In the genomic region with DNA sequence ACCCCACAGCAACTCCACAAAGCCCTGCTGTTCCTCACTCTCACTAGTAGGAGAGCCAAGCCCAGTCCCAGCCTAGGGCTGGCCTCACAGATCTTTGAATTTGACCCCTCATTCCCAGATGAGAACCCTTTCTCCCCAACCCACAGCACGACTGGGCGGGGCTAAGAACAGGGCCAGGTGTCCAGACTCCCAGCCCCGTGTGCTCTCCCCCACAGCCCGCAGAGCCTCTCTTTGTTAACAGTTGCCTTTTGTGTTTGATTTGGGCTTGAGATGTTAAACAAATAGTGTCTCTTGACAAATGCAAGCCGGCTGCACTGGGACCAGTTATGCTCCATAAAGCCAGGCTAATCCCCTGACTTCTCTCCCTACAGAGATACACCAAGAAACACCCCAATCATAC, we compare ENCODE assay signal across 22 cellular contexts. TPM values are rescaled to one million over a fixed set of nuclear protein-coding genes. Genes with fewer than 3 reads are reported as not detected.
DNase-seq lines count a peak whose midpoint lies in the region; FAIRE-seq and TF ChIP-seq lines count a peak whose summit lies in the region.
"Had no signal": no experiment of that assay in that cellular context is flagged by ENCODE, and none has a peak within 500 bp of the region (broad histone marks: within the 10 kb centered on the region; RNA-seq: fewer than 3 reads in every experiment).

No MANE protein-coding gene starts in this region.

- H3K9ac ChIP-seq in kidney (ENCODE audit: low read length in 2 of 2): no peak overlapping the region

- H3K4me1 ChIP-seq in kidney (ENCODE audit: control insufficient read depth in 1 of 2, insufficient read depth in 1 of 2, low read depth in 1 of 2, low read length in 2 of 2): peaks cover 5 to 6% of the 10 kb centered on the region in 2 donors

- DNase-seq in DMS79 (lab: John Stamatoyannopoulos, UW) (peak; percentile 86), NCI-H187 treated with DMSO at 0.1 percent for 48 hours (lab: John Stamatoyannopoulos, UW) (peak; percentile 89), NCI-H774 (lab: John Stamatoyannopoulos, UW) (peak; percentile 94), posterior vena cava (ENCODE audit: low spot score) (peak; percentile 46), middle frontal gyrus (ENCODE audit: extremely low spot score, low spot score) (no peak), kidney (no peak)
- no peak for DNase-seq in activated CD4-positive, alpha-beta T cell treated with anti-CD3 and anti-CD28 coated beads, Interleukin-2, amount 50 U/mL, for 4 hours
- DNase-seq: activated CD4-positive, alpha-beta memory T cell treated with anti-CD3 and anti-CD28 coated beads for 36 hours; activated naive CD4-positive, alpha-beta T cell treated with anti-CD3 and anti-CD28 coated beads for 36 hours; activated T-cell treated with anti-CD3 and anti-CD28 coated beads, Interleukin-2, amount 50 U/mL, for 24 hours; AML-193; anterior cingulate cortex; Kasumi-1; left ventricle myocardium inferior; mucosa of descending colon; stimulated activated CD4-positive, alpha-beta T cell treated with anti-CD3 and anti-CD28 coated beads, Interleukin-2, amount 100 ng/mL, for 48 hours; uterus had no signal

- no peak for FAIRE-seq in kidney (lab: Jason Lieb, UNC)
- FAIRE-seq: D721Med had no signal

- no peak overlapping the region for H3K27ac ChIP-seq in kidney (ENCODE audit: low read depth in 2 of 2, low read length in 2 of 2)
- H3K27ac ChIP-seq: left ventricle myocardium inferior, RWPE1, uterus had no signal

- no peak for TF ChIP-seq CTCF in kidney (IDR thresholded peaks at IDR 0.05; ENCODE audit: borderline replicate concordance, extremely low read depth, insufficient read depth)

- intact Hi-C loops in posterior vena cava (cut with DNase I): loop anchor here in 1 of 2 donors (5.0 kb wide), 1 partner anchor 40 kb away; no protein-coding TSS in a partner anchor
- intact Hi-C loops in kidney (cut with DNase I): no loop called here

- no peaks in the 10 kb centered on the region for H3K36me3 ChIP-seq in kidney (ENCODE audit: control insufficient read depth in 1 of 2, insufficient read depth in 2 of 2, low read length in 2 of 2)
- H3K36me3 ChIP-seq: left ventricle myocardium inferior, uterus had no signal

- no peak overlapping the region for H3K4me3 ChIP-seq in kidney (ENCODE audit: low read length in 2 of 2)
- H3K4me3 ChIP-seq: left ventricle myocardium inferior, mucosa of descending colon, uterus had no signal

- H3K9me3 ChIP-seq in kidney (ENCODE audit: control insufficient read depth in 1 of 2, low read length in 2 of 2): no peaks in the 10 kb centered on the region
- H3K9me3 ChIP-seq: left ventricle myocardium inferior, mucosa of descending colon, uterus had no signal

RNA-seq across cellular contexts. Expression of gene KCNK3, which starts 4.7 kb away (rescaled TPM):
- total RNA-seq in posterior vena cava: 10 to 100 TPM; 13.1 to 24.4 TPM
- total RNA-seq in kidney: 8.1 TPM
- polyA plus RNA-seq in kidney (ENCODE audit: insufficient read depth, low read depth, low replicate concordance): 2.1 TPM
- total RNA-seq: activated CD4-positive, alpha-beta memory T cell treated with anti-CD3 and anti-CD28 coated beads for 36 hours; activated naive CD4-positive, alpha-beta T cell treated with anti-CD3 and anti-CD28 coated beads for 36 hours; osteoblast had no signal

RNA-seq across cellular contexts. Expression of gene CIB4, which starts 46.6 kb away (rescaled TPM):
- not detected for total RNA-seq in posterior vena cava
- not detected for total RNA-seq in kidney
- not detected for polyA plus RNA-seq in kidney (ENCODE audit: insufficient read depth, low read depth, low replicate concordance)
- total RNA-seq: activated CD4-positive, alpha-beta memory T cell treated with anti-CD3 and anti-CD28 coated beads for 36 hours; activated naive CD4-positive, alpha-beta T cell treated with anti-CD3 and anti-CD28 coated beads for 36 hours; esophagus mucosa; glomerular endothelial cell; left ventricle myocardium inferior; osteoblast had no signal

Comparison
In these comparisons a context has a peak if more than half of its experiments do, and no peak if none do; other contexts are left out.
1. DNase-seq: peak in DMS79 (single experiment), NCI-H187 treated with DMSO at 0.1 percent for 48 hours (single experiment), NCI-H774 (single experiment) and posterior vena cava (single experiment); none in middle frontal gyrus (single experiment), kidney (single experiment) and activated CD4-positive, alpha-beta T cell treated with anti-CD3 and anti-CD28 coated beads, Interleukin-2, amount 50 U/mL, for 4 hours (0 of 2).